Comparison of ENCODE assay signal across 10 cellular contexts in the genomic region with DNA sequence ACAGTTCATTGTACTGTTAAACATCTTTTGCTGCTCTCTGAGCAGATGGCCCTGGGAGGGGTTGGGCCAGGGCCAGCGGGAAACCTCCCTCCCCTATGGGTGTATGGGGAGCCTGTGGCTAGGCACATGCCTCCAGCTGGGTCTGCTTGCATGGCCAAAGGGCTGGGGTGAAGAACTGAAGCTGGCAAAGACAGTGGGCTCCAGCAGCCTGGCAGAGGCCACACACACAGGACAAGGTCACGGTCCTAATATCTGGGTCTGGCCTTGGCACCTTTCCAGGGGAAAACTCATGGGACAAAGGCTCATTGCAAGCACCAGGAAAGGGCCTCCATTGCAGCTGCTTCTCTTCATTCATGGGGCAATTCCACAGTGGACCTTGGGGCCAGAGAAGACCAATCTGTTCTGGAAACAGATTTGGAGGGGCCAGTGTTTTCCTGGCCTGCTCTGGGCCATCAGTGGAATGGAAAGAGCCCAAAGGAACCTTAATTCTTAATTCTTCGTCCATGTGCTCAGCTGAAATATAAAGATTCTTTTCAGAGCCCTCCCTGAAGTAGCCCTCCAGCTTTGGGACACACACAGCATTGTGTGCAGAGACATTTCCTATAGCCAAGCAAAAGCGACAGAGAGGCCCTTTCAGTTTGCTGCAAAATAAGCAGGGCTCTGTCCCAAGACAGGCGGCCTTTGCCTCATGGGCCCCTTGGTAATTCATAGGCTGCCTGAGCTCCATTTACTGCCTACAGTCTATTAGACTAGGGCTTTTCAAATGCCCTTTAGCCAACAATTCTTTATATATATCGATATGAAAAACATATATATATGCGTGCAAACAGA. TPM values are rescaled to one million over a fixed set of nuclear protein-coding genes. Genes with fewer than 3 reads are reported as not detected.
DNase-seq lines count a peak whose midpoint lies in the region; ATAC-seq and TF ChIP-seq lines count a peak whose summit lies in the region.
"Had no signal": no experiment of that assay in that cellular context is flagged by ENCODE, and none has a peak within 500 bp of the region (broad histone marks: within the 10 kb centered on the region; RNA-seq: fewer than 3 reads in every experiment).

No MANE protein-coding gene starts in this region.

- H3K9me3 Mint-ChIP-seq in stimulated activated naive CD8-positive, alpha-beta T cell treated with anti-CD3 and anti-CD28 coated beads, Interleukin-15, amount 100 ng/mL, for 72 hours = no peaks in the 10 kb centered on the region

- TF ChIP-seq CTCF in fibroblast of pulmonary artery (IDR thresholded peaks at IDR 0.05; ENCODE audit: low read length, missing control alignments) (no peak), mucosa of descending colon (IDR thresholded peaks at IDR 0.05) (no peak)

- intact Hi-C loops in mucosa of descending colon (cut with DNase I, micrococcal nuclease) (no loop called here), aorta (cut with DNase I) (no loop called here)

- no peak overlapping the region for H3K4me3 Mint-ChIP-seq in stimulated activated naive CD8-positive, alpha-beta T cell treated with anti-CD3 and anti-CD28 coated beads, Interleukin-15, amount 100 ng/mL, for 72 hours

- H3K4me1 ChIP-seq in mucosa of descending colon (ENCODE audit: low read depth) = peaks cover 7% of the 10 kb centered on the region
- no peaks in the 10 kb centered on the region for H3K4me1 ChIP-seq in aorta (ENCODE audit: control insufficient read depth in 1 of 2, insufficient read depth in 2 of 2, low read length in 2 of 2)

- H3K36me3 ChIP-seq in mucosa of descending colon (ENCODE audit: low read depth) (no peaks in the 10 kb centered on the region), aorta (ENCODE audit: control insufficient read depth in 1 of 2, insufficient read depth in 2 of 2, low read length in 1 of 2) (no peaks in the 10 kb centered on the region), H7 (replicated peaks; ENCODE audit: control insufficient read depth, insufficient read depth, low read length) (no peaks in the 10 kb centered on the region)

- H3K27me3 ChIP-seq in aorta (ENCODE audit: control insufficient read depth in 1 of 2, insufficient read depth in 2 of 2, low read length in 1 of 2) (no peaks in the 10 kb centered on the region), H7 (ENCODE audit: control insufficient read depth, insufficient read depth, low read length) (no peaks in the 10 kb centered on the region; the same call in 1 of the 2 replicates)

- H3K9me3 ChIP-seq in mucosa of descending colon = no peaks in the 10 kb centered on the region
- no peaks in the 10 kb centered on the region for H3K9me3 ChIP-seq in aorta (ENCODE audit: control insufficient read depth, low read length)

- no peaks in the 10 kb centered on the region for H3K27me3 Mint-ChIP-seq in stimulated activated naive CD8-positive, alpha-beta T cell treated with anti-CD3 and anti-CD28 coated beads, Interleukin-15, amount 100 ng/mL, for 72 hours

- WGBS in aorta, 2 donors = 60 to 74% methylated on average over 7 of the region's 7 CpGs

- H3K27ac ChIP-seq in aorta (ENCODE audit: low read depth in 1 of 2, low read length in 2 of 2) = no peak overlapping the region

- ATAC-seq in mucosa of descending colon (peak; percentile 64), aorta (ENCODE audit: low FRiP score) (peak; percentile 75)
- ATAC-seq in stimulated activated naive CD8-positive, alpha-beta T cell treated with anti-CD3 and anti-CD28 coated beads, Interleukin-15, amount 100 ng/mL, for 72 hours = no peak

- no peak overlapping the region for H3K27ac Mint-ChIP-seq in stimulated activated naive CD8-positive, alpha-beta T cell treated with anti-CD3 and anti-CD28 coated beads, Interleukin-15, amount 100 ng/mL, for 72 hours

- no peak overlapping the region for H3K4me3 ChIP-seq in fibroblast of pulmonary artery (replicated peaks; ENCODE audit: low read depth, low read length)
- H3K4me3 ChIP-seq in mucosa of descending colon = no peak overlapping the region
- no peak overlapping the region for H3K4me3 ChIP-seq in aorta (ENCODE audit: low read length in 2 of 2)
- H3K4me3 ChIP-seq in H7 (ENCODE audit: insufficient read depth, low read depth, low read length) = no peak overlapping the region

- peaks cover 7% of the 10 kb centered on the region for H3K4me1 Mint-ChIP-seq in stimulated activated naive CD8-positive, alpha-beta T cell treated with anti-CD3 and anti-CD28 coated beads, Interleukin-15, amount 100 ng/mL, for 72 hours

- DNase-seq in NCI-H2081 (lab: John Stamatoyannopoulos, UW) (peak; percentile 6 to 31), NCI-H2081 treated with DMSO at 0.1 percent for 48 hours (lab: John Stamatoyannopoulos, UW) (no peak), fibroblast of pulmonary artery (ENCODE audit: low read depth) (peak; percentile 40), mucosa of descending colon (peak in 1 of 3 donors; percentile 44), aorta (peak; percentile 55 to 74), H7 (no peak)
- no peak for DNase-seq in stimulated activated naive CD4-positive, alpha-beta T cell (lab: John Stamatoyannopoulos, UW)
- no peak for DNase-seq in stimulated activated naive CD8-positive, alpha-beta T cell treated with anti-CD3 and anti-CD28 coated beads, Interleukin-15, amount 100 ng/mL, for 72 hours
- DNase-seq: 8988T; activated CD4-positive, alpha-beta T cell treated with anti-CD3 and anti-CD28 coated beads, Interleukin-2, amount 50 U/mL, for 4 hours had no signal

RNA-seq across cellular contexts. Expression of a gene that starts 11.3 kb away (rescaled TPM):
- total RNA-seq in mucosa of descending colon (10 to 100 TPM; 36.0 to 40.9 (median 38.9) TPM), aorta (10 to 100 TPM; 33.6 to 50.5 TPM)
- polyA plus RNA-seq in aorta = 1 to 10 TPM; 4.4 to 7.7 TPM
- total RNA-seq in H7 (2014; rRNA removed; shearing (Covaris generic)) = 16.7 and 22.5 TPM in 2 replicates

Comparison
In these comparisons a context has a peak if more than half of its experiments do, and no peak if none do; other contexts are left out.
1. DNase-seq: peak in NCI-H2081 (2 of 2), fibroblast of pulmonary artery (single experiment) and aorta (2 of 2); none in NCI-H2081 treated with DMSO at 0.1 percent for 48 hours (single experiment), H7 (single experiment), stimulated activated naive CD4-positive, alpha-beta T cell (0 of 6) and stimulated activated naive CD8-positive, alpha-beta T cell treated with anti-CD3 and anti-CD28 coated beads, Interleukin-15, amount 100 ng/mL, for 72 hours (0 of 2).